8 cellular contexts compared by ENCODE assay signal in the genomic region with DNA sequence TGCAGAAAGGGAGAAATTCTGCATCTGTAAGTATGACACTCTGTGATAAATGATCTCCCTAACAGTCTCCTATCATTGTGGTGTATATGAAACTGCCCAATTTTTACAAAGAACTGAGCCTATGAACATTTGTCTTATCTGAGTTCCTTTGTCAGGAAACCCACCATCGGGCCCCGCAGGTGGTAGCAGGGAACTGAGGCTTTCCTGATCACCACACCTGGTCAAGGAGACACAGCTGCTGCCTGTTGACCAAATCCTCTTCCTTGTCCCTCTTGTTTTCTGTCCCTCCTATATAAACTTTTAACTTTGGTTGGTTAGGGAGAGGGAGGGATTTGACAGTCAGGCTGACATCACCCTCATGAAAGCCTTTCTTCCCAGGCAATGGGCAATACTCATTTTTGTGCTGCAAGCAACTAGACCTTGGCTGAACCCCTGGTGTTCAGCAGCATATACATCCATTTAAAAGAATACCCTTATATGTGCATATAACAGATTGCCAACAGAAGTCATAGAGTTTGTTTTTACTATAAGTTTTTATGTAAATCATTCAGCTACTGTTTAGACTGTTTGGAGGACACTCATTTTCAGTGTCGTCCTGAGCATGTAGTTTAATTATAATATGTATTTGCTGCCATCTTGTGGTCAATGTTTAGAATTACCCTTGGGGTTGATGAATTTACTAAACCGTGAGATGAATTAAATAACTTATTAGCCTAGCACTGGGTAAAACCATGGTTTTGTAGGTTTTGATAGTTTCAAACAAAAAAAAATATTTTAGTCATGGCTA. TPM values are rescaled to one million over a fixed set of nuclear protein-coding genes. Genes with fewer than 3 reads are reported as not detected.
DNase-seq lines count a peak whose midpoint lies in the region; ATAC-seq and TF ChIP-seq lines count a peak whose summit lies in the region.

No MANE protein-coding gene starts in this region.

- H3K18ac ChIP-seq in neuronal stem cell (ENCODE audit: low read length), result no peak overlapping the region

- no peak overlapping the region for H3K27ac ChIP-seq in RWPE2 (ENCODE audit: poor library complexity, severe bottlenecking)
- H3K27ac ChIP-seq in esophagus muscularis mucosa (replicated peaks in 1 of 4), result no peak overlapping the region
- no peak overlapping the region for H3K27ac ChIP-seq in neuronal stem cell (replicated peaks; ENCODE audit: low read length)

- intact Hi-C loops in esophagus muscularis mucosa (cut with DNase I), result loop anchor here (5.0 kb wide), 2 partner anchors 227 to 317 kb away; no protein-coding TSS in a partner anchor

- ATAC-seq in HG02571 (IDR thresholded peaks at IDR 0.05; ENCODE audit: unreplicated experiment) (peak; percentile 93), RWPE2 (ENCODE audit: low read depth) (peak; percentile 82)

- no peak overlapping the region for H3K14ac ChIP-seq in neuronal stem cell (ENCODE audit: low read length)

- H3K27me3 ChIP-seq in RWPE2 (ENCODE audit: insufficient read depth, poor library complexity, severe bottlenecking) (no peaks in the 10 kb centered on the region), esophagus muscularis mucosa (no peaks in the 10 kb centered on the region), neuronal stem cell (ENCODE audit: control insufficient read depth in 3 of 3, insufficient read depth in 3 of 3, low read depth in 1 of 3, low read length in 3 of 3) (no peaks in the 10 kb centered on the region)

- no peaks in the 10 kb centered on the region for H3K79me1 ChIP-seq in neuronal stem cell (ENCODE audit: low read depth, low read length)

- H3K9me3 ChIP-seq in RWPE2 (ENCODE audit: severe bottlenecking), result no peaks in the 10 kb centered on the region
- H3K9me3 ChIP-seq in esophagus muscularis mucosa, result no peaks in the 10 kb centered on the region
- H3K9me3 ChIP-seq in neuronal stem cell (replicated peaks in 1 of 2; ENCODE audit: control insufficient read depth in 2 of 2, insufficient read depth in 1 of 2, low read depth in 1 of 2, low read length in 2 of 2), result no peaks in the 10 kb centered on the region

- no peak overlapping the region for H3K4ac ChIP-seq in neuronal stem cell (ENCODE audit: low read length)

- no peak overlapping the region for H4K91ac ChIP-seq in neuronal stem cell (ENCODE audit: low read depth, low read length, poor library complexity)

- H3K23ac ChIP-seq in neuronal stem cell (ENCODE audit: low read depth, low read length, poor library complexity), result no peak overlapping the region

- no peak overlapping the region for H2AFZ ChIP-seq in neuronal stem cell (ENCODE audit: low read length)

- no peak overlapping the region for H3K9ac ChIP-seq in neuronal stem cell (ENCODE audit: low read depth, low read length, poor library complexity)

- WGBS in esophagus muscularis mucosa, result 22% methylated on average over 4 of the region's 4 CpGs
- no CpG with 5 or more reads among the region's 4 CpGs for whole genome bisulfite sequencing in neuronal stem cell (ENCODE audit: extremely low coverage in 2 of 2, insufficient read length in 2 of 2, insufficient replicate concordance in 1 of 2), 2 donors

- H2AK5ac ChIP-seq in neuronal stem cell (ENCODE audit: low read depth, low read length), result no peak overlapping the region

- H3K4me1 ChIP-seq in RWPE2 (ENCODE audit: insufficient read depth, poor library complexity, severe bottlenecking) (no peaks in the 10 kb centered on the region), esophagus muscularis mucosa (no peaks in the 10 kb centered on the region), neuronal stem cell (ENCODE audit: control insufficient read depth in 2 of 2, insufficient read depth in 1 of 2, low read depth in 1 of 2, low read length in 2 of 2) (no peaks in the 10 kb centered on the region)

- H3K4me2 ChIP-seq in neuronal stem cell (ENCODE audit: insufficient read depth, low read length, poor library complexity, severe bottlenecking), result no peak overlapping the region

- TF ChIP-seq EP300 in esophagus muscularis mucosa (IDR thresholded peaks at IDR 0.05), result no peak

- H2BK12ac ChIP-seq in neuronal stem cell (ENCODE audit: low read length), result no peak overlapping the region

- H3K36me3 ChIP-seq in RWPE2 (ENCODE audit: low read depth) (no peaks in the 10 kb centered on the region), esophagus muscularis mucosa (no peaks in the 10 kb centered on the region), neuronal stem cell (replicated peaks in 1 of 2; ENCODE audit: control insufficient read depth in 2 of 2, insufficient read depth in 2 of 2, low read length in 2 of 2) (no peaks in the 10 kb centered on the region)

- no peak overlapping the region for H2BK5ac ChIP-seq in neuronal stem cell (ENCODE audit: low read length)

- DNase-seq in A172 (ENCODE audit: low spot score) (peak; percentile 40), GM12865 (ENCODE audit: low read depth) (peak; percentile 49), M059J (ENCODE audit: low read depth) (peak; percentile 61), RWPE2 (ENCODE audit: low spot score) (no peak), esophagus muscularis mucosa (ENCODE audit: extremely low spot score) (no peak), neuronal stem cell (ENCODE audit: low spot score) (peak; percentile 41), NK-92 (lab: John Stamatoyannopoulos, UW; ENCODE audit: unreplicated experiment) (no peak)

- no peak for TF ChIP-seq POLR2A in esophagus muscularis mucosa (IDR thresholded peaks at IDR 0.05; ENCODE audit: low read depth)

- TF ChIP-seq CTCF in GM12865 (IDR thresholded peaks at IDR 0.05; ENCODE audit: insufficient read depth, low read depth, low read length, missing control alignments) (peak; percentile 27), RWPE2 (IDR thresholded peaks at IDR 0.05; ENCODE audit: poor library complexity, severe bottlenecking) (peak; percentile 63), esophagus muscularis mucosa (IDR thresholded peaks at IDR 0.05) (peak; percentile 61 to 79 (median 72))

- no peak overlapping the region for H2BK120ac ChIP-seq in neuronal stem cell (ENCODE audit: low read depth, low read length)

- H3K4me3 ChIP-seq in GM12865 (ENCODE audit: low read depth, low read length), result no peak overlapping the region
- no peak overlapping the region for H3K4me3 ChIP-seq in RWPE2 (ENCODE audit: severe bottlenecking)
- no peak overlapping the region for H3K4me3 ChIP-seq in esophagus muscularis mucosa
- H3K4me3 ChIP-seq in neuronal stem cell (ENCODE audit: low read length in 2 of 2), result no peak overlapping the region

- H2BK15ac ChIP-seq in neuronal stem cell (ENCODE audit: low read length), result no peak overlapping the region

- no peak overlapping the region for H4K8ac ChIP-seq in neuronal stem cell (ENCODE audit: low read depth, low read length)

RNA-seq across cellular contexts. Expression of gene CRISP1, which starts 17.0 kb away (rescaled TPM):
- not detected in 2 replicates for total RNA-seq in A172 (2014; rRNA removed; shearing (Covaris generic))
- total RNA-seq in M059J (2014; rRNA removed; shearing (Covaris generic)), result not detected in 2 replicates
- total RNA-seq in esophagus muscularis mucosa, result not detected
- polyA plus RNA-seq in neuronal stem cell (2013, experiment 1 of 2), result not detected
- polyA plus RNA-seq in neuronal stem cell (2013, experiment 2 of 2), result not detected

Comparison
In these comparisons a context has a peak if more than half of its experiments do, and no peak if none do; other contexts are left out.
1. DNase-seq: peak in A172 (single experiment), GM12865 (single experiment), M059J (single experiment) and neuronal stem cell (single experiment); none in RWPE2 (single experiment), esophagus muscularis mucosa (single experiment) and NK-92 (single experiment).
2. Peak in every context shown above with its lines, with median percentiles within 50 percentile points of each other: CTCF ChIP-seq.